1 cellular context compared by ENCODE assay signal in the genomic region with DNA sequence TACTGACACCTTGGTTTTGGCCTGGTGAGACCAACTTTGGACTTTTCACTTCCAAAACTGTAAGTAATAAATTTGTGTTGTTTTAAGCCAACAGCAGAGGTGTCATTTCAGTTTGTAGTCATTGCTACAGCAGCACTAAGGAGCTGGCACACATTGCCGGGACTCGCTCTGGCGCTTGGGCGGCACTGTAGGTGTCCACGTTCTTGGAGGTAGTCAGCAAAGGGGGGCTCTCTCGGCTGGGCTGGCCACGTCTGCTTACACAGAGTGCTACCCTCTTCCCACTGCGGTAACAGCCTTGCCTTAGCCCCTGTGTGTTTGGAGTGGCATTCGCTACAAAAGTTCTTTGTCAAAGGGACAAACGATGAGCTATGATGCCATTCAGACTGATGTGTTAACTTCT.
TF ChIP-seq lines count a peak whose summit lies in the region.

No MANE protein-coding gene starts in this region.

TF ChIP-seq in GM23338, 12 proteins besides CTCF, POLR2A, EP300 and RAD21 (continued from another document):
- TF ChIP-seq, protein P1, sequence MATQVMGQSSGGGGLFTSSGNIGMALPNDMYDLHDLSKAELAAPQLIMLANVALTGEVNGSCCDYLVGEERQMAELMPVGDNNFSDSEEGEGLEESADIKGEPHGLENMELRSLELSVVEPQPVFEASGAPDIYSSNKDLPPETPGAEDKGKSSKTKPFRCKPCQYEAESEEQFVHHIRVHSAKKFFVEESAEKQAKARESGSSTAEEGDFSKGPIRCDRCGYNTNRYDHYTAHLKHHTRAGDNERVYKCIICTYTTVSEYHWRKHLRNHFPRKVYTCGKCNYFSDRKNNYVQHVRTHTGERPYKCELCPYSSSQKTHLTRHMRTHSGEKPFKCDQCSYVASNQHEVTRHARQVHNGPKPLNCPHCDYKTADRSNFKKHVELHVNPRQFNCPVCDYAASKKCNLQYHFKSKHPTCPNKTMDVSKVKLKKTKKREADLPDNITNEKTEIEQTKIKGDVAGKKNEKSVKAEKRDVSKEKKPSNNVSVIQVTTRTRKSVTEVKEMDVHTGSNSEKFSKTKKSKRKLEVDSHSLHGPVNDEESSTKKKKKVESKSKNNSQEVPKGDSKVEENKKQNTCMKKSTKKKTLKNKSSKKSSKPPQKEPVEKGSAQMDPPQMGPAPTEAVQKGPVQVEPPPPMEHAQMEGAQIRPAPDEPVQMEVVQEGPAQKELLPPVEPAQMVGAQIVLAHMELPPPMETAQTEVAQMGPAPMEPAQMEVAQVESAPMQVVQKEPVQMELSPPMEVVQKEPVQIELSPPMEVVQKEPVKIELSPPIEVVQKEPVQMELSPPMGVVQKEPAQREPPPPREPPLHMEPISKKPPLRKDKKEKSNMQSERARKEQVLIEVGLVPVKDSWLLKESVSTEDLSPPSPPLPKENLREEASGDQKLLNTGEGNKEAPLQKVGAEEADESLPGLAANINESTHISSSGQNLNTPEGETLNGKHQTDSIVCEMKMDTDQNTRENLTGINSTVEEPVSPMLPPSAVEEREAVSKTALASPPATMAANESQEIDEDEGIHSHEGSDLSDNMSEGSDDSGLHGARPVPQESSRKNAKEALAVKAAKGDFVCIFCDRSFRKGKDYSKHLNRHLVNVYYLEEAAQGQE (IDR thresholded peaks at IDR 0.05; ENCODE audit: unreplicated experiment) = no peak
- TF ChIP-seq JUNB (IDR thresholded peaks at IDR 0.05; ENCODE audit: unreplicated experiment) = no peak
